20 cellular contexts compared by ENCODE assay signal in the genomic region with DNA sequence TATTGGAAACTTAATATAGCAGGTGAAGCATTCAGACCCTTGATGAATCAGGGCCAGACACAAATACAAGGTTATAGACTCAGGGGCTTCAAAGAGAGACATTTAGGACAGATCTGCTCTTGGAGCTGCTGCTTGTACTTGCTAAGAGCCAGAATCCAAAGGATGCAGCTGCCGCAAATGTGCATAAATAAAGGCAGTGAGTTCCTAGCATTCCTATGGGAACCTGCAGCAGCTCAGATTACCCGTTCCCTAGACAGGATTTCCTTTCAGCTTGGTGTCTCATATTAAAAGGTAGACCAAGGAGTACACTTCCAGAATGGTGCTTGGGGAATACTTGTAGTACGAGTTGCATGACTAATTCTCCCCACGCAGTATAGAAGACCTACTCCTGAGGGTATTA. TPM values are rescaled to one million over a fixed set of nuclear protein-coding genes. Genes with fewer than 3 reads are reported as not detected.
DNase-seq lines count a peak whose midpoint lies in the region; ATAC-seq and TF ChIP-seq lines count a peak whose summit lies in the region.
"Had no signal": no experiment of that assay in that cellular context is flagged by ENCODE, and none has a peak within 500 bp of the region (broad histone marks: within the 10 kb centered on the region; RNA-seq: fewer than 3 reads in every experiment).

No MANE protein-coding gene starts in this region.

- H3K27ac ChIP-seq in HUES48 (ENCODE audit: low read depth, low read length) = peak overlapping the region; percentile 67
- peak overlapping the region; percentile 51 for H3K27ac ChIP-seq in neural cell (ENCODE audit: low read length)
- H3K27ac ChIP-seq: body of pancreas, coronary artery, foreskin keratinocyte, KMS-11, ovary had no signal

- H3K79me2 ChIP-seq in neural cell (replicated peaks; ENCODE audit: insufficient read depth, low read length) = no peaks in the 10 kb centered on the region

- no peaks in the 10 kb centered on the region for H3K9me2 ChIP-seq in neural cell (ENCODE audit: insufficient read depth, low read length)

- no peak for ATAC-seq in HG02759 (IDR thresholded peaks at IDR 0.05; ENCODE audit: unreplicated experiment)
- ATAC-seq: body of pancreas, foreskin keratinocyte, Right ventricle myocardium inferior, T-cell had no signal

- peak; percentile 75 for DNase-seq in NCI-H2171 (lab: John Stamatoyannopoulos, UW)
- DNase-seq in epithelial cell of esophagus (ENCODE audit: low read depth) = peak; percentile 10
- DNase-seq in activated CD4-positive, alpha-beta T cell treated with anti-CD3 and anti-CD28 coated beads for 4 hours = no peak
- DNase-seq in SIG-M5 treated with dmso at 0.1 percent for 504 hours (lab: John Stamatoyannopoulos, UW; ENCODE audit: unreplicated experiment) = no peak
- DNase-seq: activated CD4-positive, alpha-beta memory T cell treated with anti-CD3 and anti-CD28 coated beads, Interleukin-2, amount 10 ng/mL, durations not matched to agents 7 days and 5 days; activated T-cell treated with anti-CD3 and anti-CD28 coated beads, Interleukin-2, amount 50 U/mL, for 24 hours; body of pancreas; COR-L47; foreskin keratinocyte; NCI-H1092; NCI-H446; ovary; stimulated activated CD4-positive, alpha-beta T cell treated with anti-CD3 and anti-CD28 coated beads, Interleukin-2, amount 100 ng/mL, for 24 hours; T-cell had no signal

- H3K4me2 ChIP-seq in neural cell (ENCODE audit: low read length) = peak overlapping the region; percentile 20
- H3K4me2 ChIP-seq: KMS-11 had no signal

- H3K27me3 ChIP-seq in HUES48 (ENCODE audit: control insufficient read depth, insufficient read depth, low read length) (no peaks in the 10 kb centered on the region), neural cell (ENCODE audit: insufficient read depth, low read depth, low read length) (no peaks in the 10 kb centered on the region)
- H3K27me3 ChIP-seq: body of pancreas, foreskin keratinocyte, ovary had no signal

- H3K4me3 ChIP-seq in HUES48 (ENCODE audit: low read depth, low read length) (peak overlapping the region; percentile 37), epithelial cell of esophagus (ENCODE audit: low read length) (no peak overlapping the region), neural cell (ENCODE audit: low read length) (peak overlapping the region; percentile 47)
- H3K4me3 ChIP-seq: body of pancreas, coronary artery, ovary had no signal

- no peaks in the 10 kb centered on the region for H3F3A ChIP-seq in neural cell (ENCODE audit: insufficient read depth, low read length, poor library complexity, severe bottlenecking)

- TF ChIP-seq CTCF in epithelial cell of esophagus (IDR thresholded peaks at IDR 0.05; ENCODE audit: insufficient read depth, low read depth, low read length, missing control alignments) (no peak), neural cell (IDR thresholded peaks at IDR 0.05; ENCODE audit: poor library complexity, severe bottlenecking) (no peak)

- H3K36me3 ChIP-seq in HUES48 (ENCODE audit: control insufficient read depth, insufficient read depth, low read length) (no peaks in the 10 kb centered on the region), neural cell (ENCODE audit: insufficient read depth, low read length) (no peaks in the 10 kb centered on the region)
- H3K36me3 ChIP-seq: ovary had no signal

- H3K9me3 ChIP-seq in HUES48 (ENCODE audit: control insufficient read depth, insufficient read depth, low read length) (no peaks in the 10 kb centered on the region), neural cell (ENCODE audit: low read length) (no peaks in the 10 kb centered on the region)
- H3K9me3 ChIP-seq: body of pancreas, ovary had no signal

- H2AFZ ChIP-seq in neural cell (ENCODE audit: low read depth, low read length) = no peak overlapping the region

- H3K4me1 ChIP-seq in HUES48 (ENCODE audit: control insufficient read depth, insufficient read depth, low read length) = peaks cover 43% of the 10 kb centered on the region
- H3K4me1 ChIP-seq: foreskin keratinocyte had no signal

- H3K9ac ChIP-seq in HUES48 (ENCODE audit: low read depth, low read length) = peak overlapping the region; percentile 18; the same call in 1 of the 2 replicates
- H3K9ac ChIP-seq in neural cell (ENCODE audit: low read length) = no peak overlapping the region
- H3K9ac ChIP-seq: KMS-11 had no signal

- TF ChIP-seq RAD21 in neural cell (conservative IDR thresholded peaks at IDR 0.05) = no peak

- peak; percentile 14 for TF ChIP-seq EP300 in neural cell (conservative IDR thresholded peaks at IDR 0.05; ENCODE audit: poor library complexity, severe bottlenecking)

- H4K20me1 ChIP-seq in neural cell (ENCODE audit: insufficient read depth) = no peaks in the 10 kb centered on the region

TF ChIP-seq in neural cell, 6 proteins besides CTCF, POLR2A, EP300 and RAD21:
- TF ChIP-seq POLR2AphosphoS5 (IDR thresholded peaks at IDR 0.05) (no peak), MXI1 (conservative IDR thresholded peaks at IDR 0.05; ENCODE audit: poor library complexity, severe bottlenecking) (no peak)
- TF ChIP-seq, protein P1, sequence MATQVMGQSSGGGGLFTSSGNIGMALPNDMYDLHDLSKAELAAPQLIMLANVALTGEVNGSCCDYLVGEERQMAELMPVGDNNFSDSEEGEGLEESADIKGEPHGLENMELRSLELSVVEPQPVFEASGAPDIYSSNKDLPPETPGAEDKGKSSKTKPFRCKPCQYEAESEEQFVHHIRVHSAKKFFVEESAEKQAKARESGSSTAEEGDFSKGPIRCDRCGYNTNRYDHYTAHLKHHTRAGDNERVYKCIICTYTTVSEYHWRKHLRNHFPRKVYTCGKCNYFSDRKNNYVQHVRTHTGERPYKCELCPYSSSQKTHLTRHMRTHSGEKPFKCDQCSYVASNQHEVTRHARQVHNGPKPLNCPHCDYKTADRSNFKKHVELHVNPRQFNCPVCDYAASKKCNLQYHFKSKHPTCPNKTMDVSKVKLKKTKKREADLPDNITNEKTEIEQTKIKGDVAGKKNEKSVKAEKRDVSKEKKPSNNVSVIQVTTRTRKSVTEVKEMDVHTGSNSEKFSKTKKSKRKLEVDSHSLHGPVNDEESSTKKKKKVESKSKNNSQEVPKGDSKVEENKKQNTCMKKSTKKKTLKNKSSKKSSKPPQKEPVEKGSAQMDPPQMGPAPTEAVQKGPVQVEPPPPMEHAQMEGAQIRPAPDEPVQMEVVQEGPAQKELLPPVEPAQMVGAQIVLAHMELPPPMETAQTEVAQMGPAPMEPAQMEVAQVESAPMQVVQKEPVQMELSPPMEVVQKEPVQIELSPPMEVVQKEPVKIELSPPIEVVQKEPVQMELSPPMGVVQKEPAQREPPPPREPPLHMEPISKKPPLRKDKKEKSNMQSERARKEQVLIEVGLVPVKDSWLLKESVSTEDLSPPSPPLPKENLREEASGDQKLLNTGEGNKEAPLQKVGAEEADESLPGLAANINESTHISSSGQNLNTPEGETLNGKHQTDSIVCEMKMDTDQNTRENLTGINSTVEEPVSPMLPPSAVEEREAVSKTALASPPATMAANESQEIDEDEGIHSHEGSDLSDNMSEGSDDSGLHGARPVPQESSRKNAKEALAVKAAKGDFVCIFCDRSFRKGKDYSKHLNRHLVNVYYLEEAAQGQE (IDR thresholded peaks at IDR 0.05; ENCODE audit: borderline replicate concordance) = peak; percentile 79

RNA-seq across cellular contexts. Expression of a gene that starts 9.7 kb away (rescaled TPM):
- not detected in 2 replicates for polyA plus RNA-seq in neural cell
- not detected in 2 replicates for polyA minus RNA-seq in neural cell
- polyA plus RNA-seq: foreskin keratinocyte, ovary had no signal

Comparison
In these comparisons a context has a peak if more than half of its experiments do, and no peak if none do; other contexts are left out.
1. DNase-seq: peak in NCI-H2171 (single experiment) and epithelial cell of esophagus (single experiment); none in activated CD4-positive, alpha-beta T cell treated with anti-CD3 and anti-CD28 coated beads for 4 hours (0 of 2) and SIG-M5 treated with dmso at 0.1 percent for 504 hours (single experiment).